In genomic region chr2:134917958-134918517, GRCh38 we compare ENCODE assay signal across 1 cellular context.
TF ChIP-seq lines count a peak whose summit lies in the region.

No MANE protein-coding gene starts in this region.

TF ChIP-seq in HepG2, 621 proteins besides CTCF, POLR2A, EP300 and RAD21 (continued from another document and continues in another):
- TF ChIP-seq, protein P1, sequence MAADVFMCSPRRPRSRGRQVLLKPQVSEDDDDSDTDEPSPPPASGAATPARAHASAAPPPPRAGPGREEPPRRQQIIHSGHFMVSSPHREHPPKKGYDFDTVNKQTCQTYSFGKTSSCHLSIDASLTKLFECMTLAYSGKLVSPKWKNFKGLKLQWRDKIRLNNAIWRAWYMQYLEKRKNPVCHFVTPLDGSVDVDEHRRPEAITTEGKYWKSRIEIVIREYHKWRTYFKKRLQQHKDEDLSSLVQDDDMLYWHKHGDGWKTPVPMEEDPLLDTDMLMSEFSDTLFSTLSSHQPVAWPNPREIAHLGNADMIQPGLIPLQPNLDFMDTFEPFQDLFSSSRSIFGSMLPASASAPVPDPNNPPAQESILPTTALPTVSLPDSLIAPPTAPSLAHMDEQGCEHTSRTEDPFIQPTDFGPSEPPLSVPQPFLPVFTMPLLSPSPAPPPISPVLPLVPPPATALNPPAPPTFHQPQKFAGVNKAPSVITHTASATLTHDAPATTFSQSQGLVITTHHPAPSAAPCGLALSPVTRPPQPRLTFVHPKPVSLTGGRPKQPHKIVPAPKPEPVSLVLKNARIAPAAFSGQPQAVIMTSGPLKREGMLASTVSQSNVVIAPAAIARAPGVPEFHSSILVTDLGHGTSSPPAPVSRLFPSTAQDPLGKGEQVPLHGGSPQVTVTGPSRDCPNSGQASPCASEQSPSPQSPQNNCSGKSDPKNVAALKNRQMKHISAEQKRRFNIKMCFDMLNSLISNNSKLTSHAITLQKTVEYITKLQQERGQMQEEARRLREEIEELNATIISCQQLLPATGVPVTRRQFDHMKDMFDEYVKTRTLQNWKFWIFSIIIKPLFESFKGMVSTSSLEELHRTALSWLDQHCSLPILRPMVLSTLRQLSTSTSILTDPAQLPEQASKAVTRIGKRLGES (CRISPR knock-in tag; IDR thresholded peaks at IDR 0.05; ENCODE audit: borderline replicate concordance), result 0 out of 2 replicates have a peak, but pooled peaks have one; percentile 24
- peak; percentile 75; the same call in 1 of the 2 replicates for TF ChIP-seq ZNF20 (CRISPR knock-in tag; IDR thresholded peaks at IDR 0.05)
- TF ChIP-seq POLR2G (IDR thresholded peaks at IDR 0.05; ENCODE audit: low read depth, low read length), result peak; percentile 95
- TF ChIP-seq, protein P2, sequence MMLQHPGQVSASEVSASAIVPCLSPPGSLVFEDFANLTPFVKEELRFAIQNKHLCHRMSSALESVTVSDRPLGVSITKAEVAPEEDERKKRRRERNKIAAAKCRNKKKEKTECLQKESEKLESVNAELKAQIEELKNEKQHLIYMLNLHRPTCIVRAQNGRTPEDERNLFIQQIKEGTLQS (CRISPR knock-in tag; IDR thresholded peaks at IDR 0.05), result peak; percentile 39
- TF ChIP-seq EEA1 (CRISPR knock-in tag; IDR thresholded peaks at IDR 0.05; ENCODE audit: borderline replicate concordance), result no peak
- peak; percentile 42; the same call in 1 of the 2 replicates for TF ChIP-seq POGZ (CRISPR knock-in tag; IDR thresholded peaks at IDR 0.05)
- peak; percentile 44; the same call in 1 of the 2 replicates for TF ChIP-seq NAIF1 (CRISPR knock-in tag; IDR thresholded peaks at IDR 0.05; ENCODE audit: borderline replicate concordance)
- 0 out of 2 replicates have a peak, but pooled peaks have one; percentile 35 for TF ChIP-seq ZNF256 (CRISPR knock-in tag; conservative IDR thresholded peaks at IDR 0.05)
- TF ChIP-seq, protein P3, sequence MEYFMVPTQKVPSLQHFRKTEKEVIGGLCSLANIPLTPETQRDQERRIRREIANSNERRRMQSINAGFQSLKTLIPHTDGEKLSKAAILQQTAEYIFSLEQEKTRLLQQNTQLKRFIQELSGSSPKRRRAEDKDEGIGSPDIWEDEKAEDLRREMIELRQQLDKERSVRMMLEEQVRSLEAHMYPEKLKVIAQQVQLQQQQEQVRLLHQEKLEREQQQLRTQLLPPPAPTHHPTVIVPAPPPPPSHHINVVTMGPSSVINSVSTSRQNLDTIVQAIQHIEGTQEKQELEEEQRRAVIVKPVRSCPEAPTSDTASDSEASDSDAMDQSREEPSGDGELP (IDR thresholded peaks at IDR 0.05; ENCODE audit: borderline replicate concordance, low read depth), result peak; percentile 22; the same call in 1 of the 2 replicates
- peak; percentile 66 for TF ChIP-seq HOXA3 (CRISPR knock-in tag; IDR thresholded peaks at IDR 0.05)
- peak; percentile 72 for TF ChIP-seq ZNF768 (CRISPR knock-in tag; IDR thresholded peaks at IDR 0.05)
- peak; percentile 50; the same call in 1 of the 2 replicates for TF ChIP-seq KDM2A (CRISPR knock-in tag; IDR thresholded peaks at IDR 0.05; ENCODE audit: borderline replicate concordance, low read depth)
- TF ChIP-seq, protein P4, sequence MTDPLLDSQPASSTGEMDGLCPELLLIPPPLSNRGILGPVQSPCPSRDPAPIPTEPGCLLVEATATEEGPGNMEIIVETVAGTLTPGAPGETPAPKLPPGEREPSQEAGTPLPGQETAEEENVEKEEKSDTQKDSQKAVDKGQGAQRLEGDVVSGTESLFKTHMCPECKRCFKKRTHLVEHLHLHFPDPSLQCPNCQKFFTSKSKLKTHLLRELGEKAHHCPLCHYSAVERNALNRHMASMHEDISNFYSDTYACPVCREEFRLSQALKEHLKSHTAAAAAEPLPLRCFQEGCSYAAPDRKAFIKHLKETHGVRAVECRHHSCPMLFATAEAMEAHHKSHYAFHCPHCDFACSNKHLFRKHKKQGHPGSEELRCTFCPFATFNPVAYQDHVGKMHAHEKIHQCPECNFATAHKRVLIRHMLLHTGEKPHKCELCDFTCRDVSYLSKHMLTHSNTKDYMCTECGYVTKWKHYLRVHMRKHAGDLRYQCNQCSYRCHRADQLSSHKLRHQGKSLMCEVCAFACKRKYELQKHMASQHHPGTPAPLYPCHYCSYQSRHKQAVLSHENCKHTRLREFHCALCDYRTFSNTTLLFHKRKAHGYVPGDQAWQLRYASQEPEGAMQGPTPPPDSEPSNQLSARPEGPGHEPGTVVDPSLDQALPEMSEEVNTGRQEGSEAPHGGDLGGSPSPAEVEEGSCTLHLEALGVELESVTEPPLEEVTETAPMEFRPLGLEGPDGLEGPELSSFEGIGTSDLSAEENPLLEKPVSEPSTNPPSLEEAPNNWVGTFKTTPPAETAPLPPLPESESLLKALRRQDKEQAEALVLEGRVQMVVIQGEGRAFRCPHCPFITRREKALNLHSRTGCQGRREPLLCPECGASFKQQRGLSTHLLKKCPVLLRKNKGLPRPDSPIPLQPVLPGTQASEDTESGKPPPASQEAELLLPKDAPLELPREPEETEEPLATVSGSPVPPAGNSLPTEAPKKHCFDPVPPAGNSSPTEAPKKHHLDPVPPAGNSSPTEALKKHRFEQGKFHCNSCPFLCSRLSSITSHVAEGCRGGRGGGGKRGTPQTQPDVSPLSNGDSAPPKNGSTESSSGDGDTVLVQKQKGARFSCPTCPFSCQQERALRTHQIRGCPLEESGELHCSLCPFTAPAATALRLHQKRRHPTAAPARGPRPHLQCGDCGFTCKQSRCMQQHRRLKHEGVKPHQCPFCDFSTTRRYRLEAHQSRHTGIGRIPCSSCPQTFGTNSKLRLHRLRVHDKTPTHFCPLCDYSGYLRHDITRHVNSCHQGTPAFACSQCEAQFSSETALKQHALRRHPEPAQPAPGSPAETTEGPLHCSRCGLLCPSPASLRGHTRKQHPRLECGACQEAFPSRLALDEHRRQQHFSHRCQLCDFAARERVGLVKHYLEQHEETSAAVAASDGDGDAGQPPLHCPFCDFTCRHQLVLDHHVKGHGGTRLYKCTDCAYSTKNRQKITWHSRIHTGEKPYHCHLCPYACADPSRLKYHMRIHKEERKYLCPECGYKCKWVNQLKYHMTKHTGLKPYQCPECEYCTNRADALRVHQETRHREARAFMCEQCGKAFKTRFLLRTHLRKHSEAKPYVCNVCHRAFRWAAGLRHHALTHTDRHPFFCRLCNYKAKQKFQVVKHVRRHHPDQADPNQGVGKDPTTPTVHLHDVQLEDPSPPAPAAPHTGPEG (CRISPR knock-in tag; IDR thresholded peaks at IDR 0.05), result peak; percentile 78; the same call in 1 of the 2 replicates
- TF ChIP-seq PLRG1 (conservative IDR thresholded peaks at IDR 0.05), result no peak
- no peak for TF ChIP-seq NKX3-1 (CRISPR knock-in tag; IDR thresholded peaks at IDR 0.05)
- TF ChIP-seq MAX (IDR thresholded peaks at IDR 0.05), result peak; percentile 25; the same call in 1 of the 2 replicates
- TF ChIP-seq HNF4A (CRISPR knock-in tag; IDR thresholded peaks at IDR 0.05), result no peak; the same call in none of the 2 replicates
- no peak for TF ChIP-seq POGK (CRISPR knock-in tag; conservative IDR thresholded peaks at IDR 0.05)
- TF ChIP-seq TSC22D2 (CRISPR knock-in tag; IDR thresholded peaks at IDR 0.05; ENCODE audit: borderline replicate concordance), result 0 out of 2 replicates have a peak, but pooled peaks have one; percentile 19
- TF ChIP-seq ZNF766 (CRISPR knock-in tag; IDR thresholded peaks at IDR 0.05; ENCODE audit: borderline replicate concordance), result peak; percentile 55; the same call in 1 of the 2 replicates
- TF ChIP-seq SSRP1 (CRISPR knock-in tag; IDR thresholded peaks at IDR 0.05), result no peak
- TF ChIP-seq RBM22 (optimal IDR thresholded peaks at IDR 0.05; ENCODE audit: low read length), result peak; percentile 49
- no peak for TF ChIP-seq SIX1 (CRISPR knock-in tag; IDR thresholded peaks at IDR 0.05; ENCODE audit: borderline replicate concordance)
- 0 out of 2 replicates have a peak, but pooled peaks have one; percentile 12 for TF ChIP-seq RARA (CRISPR knock-in tag; IDR thresholded peaks at IDR 0.05)
- TF ChIP-seq ZNF280D (CRISPR knock-in tag; IDR thresholded peaks at IDR 0.05), result 0 out of 2 replicates have a peak, but pooled peaks have one; percentile 33
- peak; percentile 76 for TF ChIP-seq ZNF687 (CRISPR knock-in tag; IDR thresholded peaks at IDR 0.05)
- TF ChIP-seq GLI4 (CRISPR knock-in tag; IDR thresholded peaks at IDR 0.05; ENCODE audit: borderline replicate concordance), result 0 out of 2 replicates have a peak, but pooled peaks have one; percentile 16
- TF ChIP-seq, protein P5, sequence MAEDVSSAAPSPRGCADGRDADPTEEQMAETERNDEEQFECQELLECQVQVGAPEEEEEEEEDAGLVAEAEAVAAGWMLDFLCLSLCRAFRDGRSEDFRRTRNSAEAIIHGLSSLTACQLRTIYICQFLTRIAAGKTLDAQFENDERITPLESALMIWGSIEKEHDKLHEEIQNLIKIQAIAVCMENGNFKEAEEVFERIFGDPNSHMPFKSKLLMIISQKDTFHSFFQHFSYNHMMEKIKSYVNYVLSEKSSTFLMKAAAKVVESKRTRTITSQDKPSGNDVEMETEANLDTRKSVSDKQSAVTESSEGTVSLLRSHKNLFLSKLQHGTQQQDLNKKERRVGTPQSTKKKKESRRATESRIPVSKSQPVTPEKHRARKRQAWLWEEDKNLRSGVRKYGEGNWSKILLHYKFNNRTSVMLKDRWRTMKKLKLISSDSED (CRISPR knock-in tag; IDR thresholded peaks at IDR 0.05), result no peak
- TF ChIP-seq PHF8 (CRISPR knock-in tag; IDR thresholded peaks at IDR 0.05), result peak; percentile 83
- peak; percentile 29; the same call in 1 of the 2 replicates for TF ChIP-seq ZNF451 (CRISPR knock-in tag; IDR thresholded peaks at IDR 0.05)
- TF ChIP-seq ZNF232 (CRISPR knock-in tag; IDR thresholded peaks at IDR 0.05; ENCODE audit: borderline replicate concordance), result peak; percentile 26; the same call in 1 of the 2 replicates
- peak; percentile 85; the same call in 1 of the 2 replicates for TF ChIP-seq SATB2 (CRISPR knock-in tag; IDR thresholded peaks at IDR 0.05)
- TF ChIP-seq GTF2F1 (IDR thresholded peaks at IDR 0.05; ENCODE audit: low read length), result peak; percentile 28; the same call in 1 of the 2 replicates
